Comparison of ENCODE assay signal across 17 cellular contexts in the genomic region with DNA sequence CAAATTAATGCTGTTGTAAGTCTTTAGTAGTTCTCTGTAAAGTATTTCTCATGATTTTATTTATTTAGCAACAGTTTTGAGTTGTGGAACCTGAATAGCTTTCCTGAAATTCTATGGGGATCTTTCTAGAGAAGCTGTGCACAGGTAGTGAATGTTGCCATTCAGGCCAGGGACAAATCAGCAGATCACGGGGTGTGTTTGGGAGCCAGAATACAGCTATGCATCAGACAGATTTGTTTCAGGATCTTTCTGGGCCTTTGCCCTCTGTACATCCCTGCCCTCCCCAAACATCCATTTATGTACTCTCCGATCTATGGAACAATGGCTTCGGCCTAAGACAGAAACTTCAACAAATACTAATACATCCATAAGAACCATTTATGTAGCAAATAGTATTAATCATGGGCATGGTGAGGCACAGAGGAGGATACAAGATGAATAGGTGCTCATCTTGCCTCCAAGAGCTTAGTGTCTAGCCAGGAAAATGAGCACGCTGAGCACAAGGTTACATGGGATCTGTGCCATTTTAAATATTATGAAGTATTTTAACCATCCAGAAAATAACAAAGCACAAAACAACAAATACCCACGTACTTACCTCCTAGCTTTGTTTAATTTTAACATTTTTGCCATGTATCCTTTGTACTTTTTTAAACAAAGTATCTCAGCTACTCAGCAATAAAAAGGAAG.
"Had no signal": no experiment of that assay in that cellular context is flagged by ENCODE, and none has a peak within 500 bp of the region (broad histone marks: within the 10 kb centered on the region; RNA-seq: fewer than 3 reads in every experiment).

No MANE protein-coding gene starts in this region.

- H3K9me3 ChIP-seq: body of pancreas, thoracic aorta had no signal

- ATAC-seq: activated CD8-positive, alpha-beta T cell treated with anti-CD3 and anti-CD28 coated beads for 36 hours; activated T-cell treated with anti-CD3 and anti-CD28 coated beads, Interleukin-2, amount 50 U/mL, for 4 hours; body of pancreas; esophagus mucosa; left ventricle myocardium superior; right cardiac atrium; stimulated activated naive CD8-positive, alpha-beta T cell treated with anti-CD3 and anti-CD28 coated beads, Interleukin-15, Interleukin-2, amounts not matched to agents 100 U/mL and 50 U/mL, for 24 hours; WTC11 had no signal

- H3K36me3 ChIP-seq: thoracic aorta had no signal

- DNase-seq: activated CD4-positive, alpha-beta T cell treated with anti-CD3 and anti-CD28 coated beads for 4 hours; activated CD8-positive, alpha-beta T cell treated with anti-CD3 and anti-CD28 coated beads for 36 hours; activated effector memory CD4-positive, alpha-beta T cell treated with Interleukin-2 at 50 U/mL for 16 hours; activated naive CD4-positive, alpha-beta T cell treated with anti-CD3 and anti-CD28 coated beads, Interleukin-2, amount 50 U/mL, for 16 hours; activated T-cell treated with anti-CD3 and anti-CD28 coated beads, Interleukin-2, amount 50 U/mL, for 4 hours; body of pancreas; kidney; left ventricle myocardium superior; nucleus accumbens; right cardiac atrium; small intestine; stimulated activated CD4-positive, alpha-beta T cell treated with anti-CD3 and anti-CD28 coated beads, Interleukin-4, amount 100 ng/mL, for 24 hours; stimulated activated naive CD8-positive, alpha-beta T cell treated with anti-CD3 and anti-CD28 coated beads, Interleukin-15, Interleukin-2, amounts not matched to agents 100 U/mL and 50 U/mL, for 24 hours; T-helper 2 cell had no signal

- H3K4me3 ChIP-seq: body of pancreas, thoracic aorta had no signal

- H3K27ac ChIP-seq: body of pancreas, thoracic aorta had no signal

- H3K27me3 ChIP-seq: body of pancreas had no signal
